In genomic region chr16:22323998-22324786, GRCh38 we compare ENCODE assay signal across 28 cellular contexts. TPM values are rescaled to one million over a fixed set of nuclear protein-coding genes. Genes with fewer than 3 reads are reported as not detected.
DNase-seq lines count a peak whose midpoint lies in the region; ATAC-seq, FAIRE-seq and TF ChIP-seq lines count a peak whose summit lies in the region.
"Had no signal": no experiment of that assay in that cellular context is flagged by ENCODE, and none has a peak within 500 bp of the region (broad histone marks: within the 10 kb centered on the region; RNA-seq: fewer than 3 reads in every experiment).

No MANE protein-coding gene starts in this region.

- no peak for TF ChIP-seq CTCF in K562 (IDR thresholded peaks at IDR 0.05 in 2 of 3, conservative IDR thresholded peaks at IDR 0.05 in 1 of 3; ENCODE audit: insufficient read depth in 2 of 3, low read depth in 1 of 3, low read length in 3 of 3)
- no peak for TF ChIP-seq CTCF in nephron progenitor cell (IDR thresholded peaks at IDR 0.05)

- no peak for TF ChIP-seq EP300 in K562 (IDR thresholded peaks at IDR 0.05; ENCODE audit: low read length)

- 92% methylated on average over 17 of the region's 23 CpGs for WGBS in K562 (ENCODE audit: insufficient coverage, low coverage, missing lambda C conversion rate)

- no peak overlapping the region for H3K4me3 Mint-ChIP-seq in activated T-cell treated with anti-CD3 and anti-CD28 coated beads, Interleukin-2, amount 50 U/mL, for 4 hours
- H3K4me3 Mint-ChIP-seq in CD4-positive, alpha-beta memory T cell = peak overlapping the region in 1 of 8 donors; percentile 29
- no peak overlapping the region for H3K4me3 Mint-ChIP-seq in nephron progenitor cell
- H3K4me3 Mint-ChIP-seq: B cell, nephron had no signal

- H3K27me3 Mint-ChIP-seq in activated T-cell treated with anti-CD3 and anti-CD28 coated beads, Interleukin-2, amount 50 U/mL, for 4 hours (ENCODE audit: low read depth) = no peaks in the 10 kb centered on the region
- no peaks in the 10 kb centered on the region for H3K27me3 Mint-ChIP-seq in CD4-positive, alpha-beta memory T cell
- H3K27me3 Mint-ChIP-seq in nephron progenitor cell (ENCODE audit: low read depth, poor library complexity) = peaks cover 5% of the 10 kb centered on the region
- H3K27me3 Mint-ChIP-seq: B cell had no signal

- peaks cover 20% of the 10 kb centered on the region for H3K36me3 Mint-ChIP-seq in activated T-cell treated with anti-CD3 and anti-CD28 coated beads, Interleukin-2, amount 50 U/mL, for 4 hours (ENCODE audit: insufficient read depth)
- H3K36me3 Mint-ChIP-seq in CD4-positive, alpha-beta memory T cell = peaks cover 12 to 64% of the 10 kb centered on the region in 2 donors
- peaks cover 5% of the 10 kb centered on the region for H3K36me3 Mint-ChIP-seq in nephron progenitor cell (ENCODE audit: low read depth)

- peaks cover 69% of the 10 kb centered on the region for H3K36me3 ChIP-seq in CD4-positive, alpha-beta memory T cell (ENCODE audit: insufficient read depth, low read length)
- H3K36me3 ChIP-seq in K562 (ENCODE audit: control insufficient read depth, insufficient read depth, low read length) = peaks cover 97% of the 10 kb centered on the region

- peak overlapping the region in 6 of 7 donors; percentile 19 to 90 (median 62) for H3K27ac Mint-ChIP-seq in CD4-positive, alpha-beta memory T cell
- peak overlapping the region; percentile 71 for H3K27ac Mint-ChIP-seq in nephron progenitor cell
- H3K27ac Mint-ChIP-seq: B cell, nephron had no signal

- H3K9ac ChIP-seq in K562 (ENCODE audit: insufficient read depth in 1 of 2, low read depth in 2 of 2, low read length in 2 of 2) = no peak overlapping the region; a peak in 1 of 4 replicates
- H3K9ac ChIP-seq: parathyroid adenoma had no signal

- H3K79me2 ChIP-seq in K562 (ENCODE audit: control insufficient read depth, insufficient read depth, low read length) = peaks cover 18% of the 10 kb centered on the region

- no TSS peak for BruUV-seq in K562 (replicated peaks; lab: Mats Ljungman, UMichigan)

- H3K4me1 ChIP-seq in CD4-positive, alpha-beta memory T cell (ENCODE audit: insufficient read depth, low read length) = peaks cover 8% of the 10 kb centered on the region
- peaks cover 0 to 4% of the 10 kb centered on the region in 2 experiments; a peak in 2 of 5 replicates for H3K4me1 ChIP-seq in K562 (replicated peaks in 1 of 2; ENCODE audit: control insufficient read depth in 2 of 2, insufficient read depth in 2 of 2, low read length in 2 of 2)
- H3K4me1 ChIP-seq: parathyroid adenoma, SJSA1 had no signal

- no peak for ATAC-seq in activated T-cell treated with anti-CD3 and anti-CD28 coated beads, Interleukin-2, amount 50 U/mL, for 4 hours
- ATAC-seq in K562 (no peak), HG03571 (IDR thresholded peaks at IDR 0.05; ENCODE audit: unreplicated experiment) (no peak), GM21528 (IDR thresholded peaks at IDR 0.05; ENCODE audit: low FRiP score, unreplicated experiment) (no peak)
- ATAC-seq: body of pancreas, right cardiac atrium had no signal

- H4K20me1 ChIP-seq in K562 (replicated peaks; ENCODE audit: control insufficient read depth, insufficient read depth, low read length) = peaks cover 23% of the 10 kb centered on the region

- DNase-seq in activated T-cell treated with anti-CD3 and anti-CD28 coated beads, Interleukin-2, amount 50 U/mL, for 48 hours = peak; percentile 11
- no peak for DNase-seq in activated T-cell treated with anti-CD3 and anti-CD28 coated beads, Interleukin-2, amount 50 U/mL, for 4 hours
- DNase-seq in CD4-positive, alpha-beta memory T cell = no peak
- DNase-seq in K562 (ENCODE audit: extremely low read depth in 1 of 4, low spot score in 3 of 4) (no peak), nephron progenitor cell (no peak), dermis blood vessel endothelial cell (no peak)
- DNase-seq: activated CD4-positive, alpha-beta T cell treated with anti-CD3 and anti-CD28 coated beads for 1 hour; body of pancreas; COR-L47; DMS79; GF-D8; H9; left ventricle myocardium inferior; NCI-H2081; NCI-H774; stimulated activated CD4-positive, alpha-beta T cell treated with anti-CD3 and anti-CD28 coated beads, Interleukin-2, amount 100 ng/mL, for 24 hours; T-helper 1 cell had no signal

- POLR2A ChIA-PET in CD4-positive, alpha-beta memory T cell (lab: Charles Lee; ENCODE audit: partially characterized antibody) = interaction anchor here (1.3 to 1.4 kb wide), 2 partner anchors 31 to 34 kb away, joined by 4 to 5 read pairs; no protein-coding TSS in a partner anchor
- POLR2A ChIA-PET in K562 (lab: Yijun Ruan, JAX) = interaction anchor here (1.8 kb wide), 1 partner anchor 10 kb away, joined by 5 read pairs; no protein-coding TSS in a partner anchor

- TF ChIP-seq RAD21 in K562 (CRISPR knock-in tag; conservative IDR thresholded peaks at IDR 0.05 in 1 of 2, IDR thresholded peaks at IDR 0.05 in 1 of 2) = no peak

- no peak overlapping the region for H2AFZ ChIP-seq in K562 (ENCODE audit: low read depth, low read length)
- H2AFZ ChIP-seq: parathyroid adenoma had no signal

- no peaks in the 10 kb centered on the region for H3K27me3 ChIP-seq in CD4-positive, alpha-beta memory T cell (ENCODE audit: insufficient read depth, low read length)
- H3K27me3 ChIP-seq in K562 (ENCODE audit: control insufficient read depth in 2 of 2, insufficient read depth in 2 of 2, low read length in 2 of 2) = no peaks in the 10 kb centered on the region
- H3K27me3 ChIP-seq: adrenal gland, body of pancreas, SJSA1, upper lobe of left lung had no signal

- H3K27ac ChIP-seq in CD4-positive, alpha-beta memory T cell (ENCODE audit: low read depth, low read length) = no peak overlapping the region
- H3K27ac ChIP-seq in K562 (ENCODE audit: extremely low read depth, low read depth, low read length) = no peak overlapping the region
- H3K27ac ChIP-seq: adrenal gland, body of pancreas, left ventricle myocardium inferior, parathyroid adenoma, SJSA1, upper lobe of left lung had no signal

- H3K9me3 ChIP-seq in CD4-positive, alpha-beta memory T cell (ENCODE audit: control insufficient read depth in 1 of 2, low read length in 2 of 2) = no peaks in the 10 kb centered on the region
- no peaks in the 10 kb centered on the region for H3K9me3 ChIP-seq in K562 (replicated peaks; ENCODE audit: control insufficient read depth, insufficient read depth, low read depth, low read length)
- H3K9me3 ChIP-seq: adrenal gland, body of pancreas, left ventricle myocardium inferior, SJSA1, upper lobe of left lung had no signal

- H3K9me3 Mint-ChIP-seq in activated T-cell treated with anti-CD3 and anti-CD28 coated beads, Interleukin-2, amount 50 U/mL, for 4 hours = no peaks in the 10 kb centered on the region
- no peaks in the 10 kb centered on the region for H3K9me3 Mint-ChIP-seq in CD4-positive, alpha-beta memory T cell
- no peaks in the 10 kb centered on the region for H3K9me3 Mint-ChIP-seq in nephron progenitor cell
- H3K9me3 Mint-ChIP-seq: H9, nephron had no signal

- TF ChIP-seq POLR2A in K562 (conservative IDR thresholded peaks at IDR 0.05) = no peak

- CTCF ChIA-PET in CD4-positive, alpha-beta memory T cell (lab: Charles Lee; ENCODE audit: partially characterized antibody) = interaction anchor here (0.8 kb wide), 1 partner anchor 96 kb away, joined by 3 read pairs; no protein-coding TSS in a partner anchor
- CTCF ChIA-PET in K562 (lab: Yijun Ruan, JAX; ENCODE audit: low intra/inter-chr PET ratio) = interaction anchor here (0.5 kb wide), 1 partner anchor 1173 kb away, joined by 3 read pairs; the partner anchor contains the start of gene DNAH3

- in situ Hi-C loops in K562 (cut with MboI) = no loop called here

- no peak for FAIRE-seq in K562 (lab: Jason Lieb, UNC)
- FAIRE-seq: GM19239, islet of Langerhans had no signal

- intact Hi-C loops in CD4-positive, alpha-beta memory T cell (cut with micrococcal nuclease) = no loop called here
- intact Hi-C loops in K562 (cut with micrococcal nuclease) = loop anchor here (10.0 kb wide), 1 partner anchor 1139 kb away; no protein-coding TSS in a partner anchor

- no peaks in the 10 kb centered on the region for H3K9me1 ChIP-seq in K562 (ENCODE audit: control insufficient read depth, insufficient read depth, low read length)

- H3K4me3 ChIP-seq in CD4-positive, alpha-beta memory T cell (ENCODE audit: low read length in 2 of 2) = no peak overlapping the region
- no peak overlapping the region for H3K4me3 ChIP-seq in K562
- H3K4me3 ChIP-seq: adrenal gland, body of pancreas, left ventricle myocardium inferior, SJSA1, upper lobe of left lung had no signal

- peaks cover 8% of the 10 kb centered on the region for H3K4me1 Mint-ChIP-seq in activated T-cell treated with anti-CD3 and anti-CD28 coated beads, Interleukin-2, amount 50 U/mL, for 4 hours (ENCODE audit: low read depth)
- H3K4me1 Mint-ChIP-seq in CD4-positive, alpha-beta memory T cell = peaks cover 4 to 16% (median 8%) of the 10 kb centered on the region in 4 donors
- H3K4me1 Mint-ChIP-seq in nephron progenitor cell = no peaks in the 10 kb centered on the region
- H3K4me1 Mint-ChIP-seq: B cell, H9, nephron had no signal

- H3K4me2 ChIP-seq in K562 (ENCODE audit: insufficient read depth, low read length) = no peak overlapping the region

RNA-seq across cellular contexts. Expression of gene POLR3E, which starts 27.0 kb away (rescaled TPM):
- 100 to 1,000 TPM; 111 to 124 (median 113) TPM for total RNA-seq in activated T-cell treated with anti-CD3 and anti-CD28 coated beads, Interleukin-2, amount 50 U/mL, for 4 hours
- total RNA-seq in CD4-positive, alpha-beta memory T cell = 10 to 100 TPM; 88.4 to 94.0 TPM
- 10 to 100 TPM; 10.0 to 16.0 TPM for polyA plus RNA-seq in CD4-positive, alpha-beta memory T cell
- 337 and 699 TPM in 2 replicates for total RNA-seq in K562 (2011; cell fraction: chromatin; rRNA removed; ENCODE audit: low replicate concordance)
- total RNA-seq in K562 (2011; cell fraction: nucleolus; rRNA removed) = 179 and 196 TPM in 2 replicates
- 243 and 244 TPM in 2 replicates for total RNA-seq in K562 (2011; cell fraction: nucleoplasm; rRNA removed)
- total RNA-seq in K562 (2014; rRNA removed) (78.2 and 82.6 TPM in 2 replicates), K562 (2014; rRNA removed; fragmentation: Illumina TruSeq; extraction: Trizol) (67.6 and 81.1 TPM in 2 replicates), K562 (2015; rRNA removed; fragmentation: Illumina TruSeq; extraction: Trizol) (73.9 and 83.8 TPM in 2 replicates), K562 (2021) (101 and 113 TPM in 2 replicates), dermis blood vessel endothelial cell (61.3 and 81.6 TPM in 2 replicates)
- polyA plus RNA-seq in K562 (2011; rRNA removed) (151 and 192 TPM in 2 replicates), K562 (2014; fragmentation: Illumina TruSeq; extraction: Trizol) (128 and 149 TPM in 2 replicates), K562 (2014; fragmentation: Nextera tagmentation; extraction: Ambion mirVana) (10 to 100 TPM; 17.7 to 25.3 TPM), K562 (2014; rRNA removed) (77.3 and 95.9 TPM in 2 replicates)
- polyA plus RNA-seq in K562 (2011; cell fraction: cytosol; rRNA removed) = 128 and 145 TPM in 2 replicates
- polyA plus RNA-seq in K562 (2011; cell fraction: nucleus; rRNA removed) = 458 and 560 TPM in 2 replicates
- 62.8 and 102 TPM in 2 replicates for polyA plus RNA-seq in K562 (2012)
- polyA minus RNA-seq in K562 (2011; rRNA and poly(A)+ RNA removed) = 241 and 345 TPM in 2 replicates
- 104 and 113 TPM in 2 replicates for polyA minus RNA-seq in K562 (2011; cell fraction: cytosol; rRNA and poly(A)+ RNA removed)
- 100 and 315 TPM in 2 replicates for polyA minus RNA-seq in K562 (2011; cell fraction: nucleus; rRNA and poly(A)+ RNA removed)

RNA-seq across cellular contexts. Expression of gene CDR2, which starts 50.2 kb away (rescaled TPM):
- total RNA-seq in activated T-cell treated with anti-CD3 and anti-CD28 coated beads, Interleukin-2, amount 50 U/mL, for 4 hours = 10 to 100 TPM; 29.0 to 37.5 (median 35.1) TPM
- total RNA-seq in CD4-positive, alpha-beta memory T cell = 10 to 100 TPM; 94.2 to 99.3 TPM
- polyA plus RNA-seq in CD4-positive, alpha-beta memory T cell = 10 to 100 TPM; 57.9 to 95.8 TPM
- total RNA-seq in K562 (2011; cell fraction: chromatin; rRNA removed; ENCODE audit: low replicate concordance) = 15.8 and 27.5 TPM in 2 replicates
- 14.7 and 18.3 TPM in 2 replicates for total RNA-seq in K562 (2011; cell fraction: nucleolus; rRNA removed)
- total RNA-seq in K562 (2011; cell fraction: nucleoplasm; rRNA removed) = 14.1 and 15.6 TPM in 2 replicates
- total RNA-seq in K562 (2014; rRNA removed) (18.9 and 20.5 TPM in 2 replicates), K562 (2014; rRNA removed; fragmentation: Illumina TruSeq; extraction: Trizol) (19.9 and 20.1 TPM in 2 replicates), K562 (2015; rRNA removed; fragmentation: Illumina TruSeq; extraction: Trizol) (18.6 and 21.9 TPM in 2 replicates), K562 (2021) (22.1 and 23.1 TPM in 2 replicates), dermis blood vessel endothelial cell (39.0 and 42.0 TPM in 2 replicates)
- polyA plus RNA-seq in K562 (2011; rRNA removed) (25.6 and 30.3 TPM in 2 replicates), K562 (2014; fragmentation: Illumina TruSeq; extraction: Trizol) (26.3 and 27.9 TPM in 2 replicates), K562 (2014; fragmentation: Nextera tagmentation; extraction: Ambion mirVana) (1 to 10 TPM; 4.6 to 5.3 TPM), K562 (2014; rRNA removed) (21.7 and 23.0 TPM in 2 replicates)
- 12.0 and 18.5 TPM in 2 replicates for polyA plus RNA-seq in K562 (2011; cell fraction: cytosol; rRNA removed)
- 8.0 and 10.4 TPM in 2 replicates for polyA plus RNA-seq in K562 (2011; cell fraction: nucleus; rRNA removed)
- polyA plus RNA-seq in K562 (2012) = 14.9 and 15.5 TPM in 2 replicates
- 37.9 and 40.4 TPM in 2 replicates for polyA minus RNA-seq in K562 (2011; rRNA and poly(A)+ RNA removed)
- polyA minus RNA-seq in K562 (2011; cell fraction: cytosol; rRNA and poly(A)+ RNA removed) = 17.8 and 20.6 TPM in 2 replicates
- 9.7 and 11.4 TPM in 2 replicates for polyA minus RNA-seq in K562 (2011; cell fraction: nucleus; rRNA and poly(A)+ RNA removed)

Comparison
In these comparisons a context has a peak if more than half of its experiments do, and no peak if none do; other contexts are left out.
1. DNase-seq: peak in activated T-cell treated with anti-CD3 and anti-CD28 coated beads, Interleukin-2, amount 50 U/mL, for 48 hours (2 of 2); none in activated T-cell treated with anti-CD3 and anti-CD28 coated beads, Interleukin-2, amount 50 U/mL, for 4 hours (single experiment), CD4-positive, alpha-beta memory T cell (0 of 5), K562 (0 of 4), nephron progenitor cell (single experiment) and dermis blood vessel endothelial cell (single experiment).